1 cellular context compared by ENCODE assay signal in genomic region chr5:91281409-91281808, GRCh38.
TF ChIP-seq lines count a peak whose summit lies in the region.

No MANE protein-coding gene starts in this region.

TF ChIP-seq in WTC11, 78 proteins besides CTCF, POLR2A, EP300 and RAD21:
- TF ChIP-seq AFF4 (CRISPR knock-in tag; IDR thresholded peaks at IDR 0.05; ENCODE audit: borderline replicate concordance) (no peak), ELF4 (CRISPR knock-in tag; IDR thresholded peaks at IDR 0.05; ENCODE audit: low read depth) (no peak), GTF2I (CRISPR knock-in tag; conservative IDR thresholded peaks at IDR 0.05) (no peak), SP1 (CRISPR knock-in tag; conservative IDR thresholded peaks at IDR 0.05) (no peak), ZNF232 (CRISPR knock-in tag; IDR thresholded peaks at IDR 0.05) (no peak), ZBTB43 (CRISPR knock-in tag; IDR thresholded peaks at IDR 0.05) (no peak), RELA (CRISPR knock-in tag; IDR thresholded peaks at IDR 0.05; ENCODE audit: borderline replicate concordance) (no peak), ATF2 (CRISPR knock-in tag; IDR thresholded peaks at IDR 0.05; ENCODE audit: borderline replicate concordance, low read depth) (no peak), PREB (CRISPR knock-in tag; IDR thresholded peaks at IDR 0.05; ENCODE audit: borderline replicate concordance) (no peak), NR3C1 (CRISPR knock-in tag; conservative IDR thresholded peaks at IDR 0.05; ENCODE audit: low read depth) (no peak), ESRRA (CRISPR knock-in tag; IDR thresholded peaks at IDR 0.05; ENCODE audit: borderline replicate concordance) (no peak), NFATC4 (CRISPR knock-in tag; IDR thresholded peaks at IDR 0.05) (no peak), FOXP1 (CRISPR knock-in tag; IDR thresholded peaks at IDR 0.05; ENCODE audit: borderline replicate concordance) (no peak), ATF3 (CRISPR knock-in tag; conservative IDR thresholded peaks at IDR 0.05) (no peak), ZSCAN18 (CRISPR knock-in tag; IDR thresholded peaks at IDR 0.05) (no peak), ETV6 (CRISPR knock-in tag; IDR thresholded peaks at IDR 0.05) (no peak)
